9 cellular contexts compared by ENCODE assay signal in genomic region chr16:88264641-88265285, GRCh38.
DNase-seq lines count a peak whose midpoint lies in the region; ATAC-seq lines count a peak whose summit lies in the region.
"Had no signal": no experiment of that assay in that cellular context is flagged by ENCODE, and none has a peak within 500 bp of the region (broad histone marks: within the 10 kb centered on the region; RNA-seq: fewer than 3 reads in every experiment).

No MANE protein-coding gene starts in this region.

- H3K36me3 Mint-ChIP-seq in stimulated activated memory B cell treated with anti-CD40 and anti-IgM and Interleukin-4, amounts not matched to agents 10 μg/mL and 1 μg/mL and 100 μg/mL, for 72 hours: peaks cover 26% of the 10 kb centered on the region

- H3K4me1 ChIP-seq in BLaER1 treated with 17β-estradiol and CSF1 and Interleukin-3, amounts not matched to agents 10 nM and 100 nM: peaks cover 28 to 53% (median 48%) of the 10 kb centered on the region in 10 experiments
- H3K4me1 ChIP-seq: HAP-1 had no signal

- peaks cover 77% of the 10 kb centered on the region for H3K27me3 Mint-ChIP-seq in stimulated activated memory B cell treated with anti-CD40 and anti-IgM and Interleukin-4, amounts not matched to agents 10 μg/mL and 1 μg/mL and 100 μg/mL, for 72 hours

- DNase-seq in KG1 (lab: John Stamatoyannopoulos, UW) (peak; percentile 10), epithelial cell of prostate (ENCODE audit: low read depth, low spot score) (peak; percentile 85), myocyte (ENCODE audit: low read depth) (peak; percentile 97), NCI-H526 treated with DMSO at 0.1 percent for 48 hours (lab: John Stamatoyannopoulos, UW) (no peak)
- peak; percentile 15 to 20 for DNase-seq in activated CD8-positive, alpha-beta memory T cell treated with anti-CD3 and anti-CD28 coated beads for 4 hours (ENCODE audit: low read depth in 2 of 2)

- no peaks in the 10 kb centered on the region for H3K36me3 ChIP-seq in BLaER1 treated with 17β-estradiol and CSF1 and Interleukin-3, amounts not matched to agents 10 nM and 100 nM
- H3K36me3 ChIP-seq: HAP-1 had no signal

- peak; percentile 49 for ATAC-seq in GM21515 (IDR thresholded peaks at IDR 0.05; ENCODE audit: unreplicated experiment)
- peak; percentile 86 for ATAC-seq in stimulated activated memory B cell treated with anti-CD40 and anti-IgM and Interleukin-4, amounts not matched to agents 10 μg/mL and 1 μg/mL and 100 μg/mL, for 72 hours

- H3K27ac Mint-ChIP-seq in stimulated activated memory B cell treated with anti-CD40 and anti-IgM and Interleukin-4, amounts not matched to agents 10 μg/mL and 1 μg/mL and 100 μg/mL, for 72 hours: peak overlapping the region; percentile 90

- H3K9me3 Mint-ChIP-seq in stimulated activated memory B cell treated with anti-CD40 and anti-IgM and Interleukin-4, amounts not matched to agents 10 μg/mL and 1 μg/mL and 100 μg/mL, for 72 hours: no peaks in the 10 kb centered on the region

- H3K4me3 Mint-ChIP-seq in stimulated activated memory B cell treated with anti-CD40 and anti-IgM and Interleukin-4, amounts not matched to agents 10 μg/mL and 1 μg/mL and 100 μg/mL, for 72 hours: peak overlapping the region; percentile 68

- H3K9ac ChIP-seq in BLaER1 treated with 17β-estradiol and CSF1 and Interleukin-3, amounts not matched to agents 10 nM and 100 nM: peak overlapping the region in 4 of 11 experiments; percentile 11 to 56 (median 42); a peak in 3 of 22 replicates

- peaks cover 49% of the 10 kb centered on the region for H3K4me1 Mint-ChIP-seq in stimulated activated memory B cell treated with anti-CD40 and anti-IgM and Interleukin-4, amounts not matched to agents 10 μg/mL and 1 μg/mL and 100 μg/mL, for 72 hours

- peaks cover 15 to 31% (median 18%) of the 10 kb centered on the region in 11 experiments for H3K27me3 ChIP-seq in BLaER1 treated with 17β-estradiol and CSF1 and Interleukin-3, amounts not matched to agents 10 nM and 100 nM

- no peaks in the 10 kb centered on the region; a peak in 1 of 22 replicates for H4K20me1 ChIP-seq in BLaER1 treated with 17β-estradiol and CSF1 and Interleukin-3, amounts not matched to agents 10 nM and 100 nM

- H3K9me3 ChIP-seq in BLaER1 treated with 17β-estradiol and CSF1 and Interleukin-3, amounts not matched to agents 10 nM and 100 nM (replicated peaks in 1 of 11): no peaks in the 10 kb centered on the region
- H3K9me3 ChIP-seq: HAP-1 had no signal

- H3K27ac ChIP-seq in BLaER1 treated with 17β-estradiol and CSF1 and Interleukin-3, amounts not matched to agents 10 nM and 100 nM: peak overlapping the region in 3 of 11 experiments; percentile 47 to 59 (median 55); a peak in 8 of 22 replicates
- no peak overlapping the region for H3K27ac ChIP-seq in epithelial cell of prostate

- H3K4me2 ChIP-seq in BLaER1 treated with 17β-estradiol and CSF1 and Interleukin-3, amounts not matched to agents 10 nM and 100 nM: peak overlapping the region; percentile 49 to 87 (median 65)

- H3K4me3 ChIP-seq in BLaER1 treated with 17β-estradiol and CSF1 and Interleukin-3, amounts not matched to agents 10 nM and 100 nM: 0 out of 20 replicates have a peak overlapping the region, but pooled peaks of 1 of the 10 experiments have one; percentile 15
- H3K4me3 ChIP-seq: HAP-1 had no signal
